Comparison of ENCODE assay signal across 1 cellular context in genomic region chr22:20418211-20418788, GRCh38.
TF ChIP-seq lines count a peak whose summit lies in the region.

No MANE protein-coding gene starts in this region.

TF ChIP-seq in GM12878, 131 proteins besides CTCF, POLR2A, EP300 and RAD21 (continued from another document and continues in another):
- TF ChIP-seq ZNF687 (IDR thresholded peaks at IDR 0.05) (no peak), SKIL (IDR thresholded peaks at IDR 0.05; ENCODE audit: low read depth, poor library complexity, severe bottlenecking) (no peak), BMI1 (IDR thresholded peaks at IDR 0.05; ENCODE audit: borderline replicate concordance) (no peak), E2F4 (IDR thresholded peaks at IDR 0.05; ENCODE audit: low read depth, low read length) (no peak), STAT1 (conservative IDR thresholded peaks at IDR 0.05) (no peak), MLLT1 (IDR thresholded peaks at IDR 0.05) (no peak), SP1 (IDR thresholded peaks at IDR 0.05; ENCODE audit: low read depth, low read length) (no peak), MEF2A (IDR thresholded peaks at IDR 0.05; ENCODE audit: insufficient read depth, low read depth, low read length) (0 out of 2 replicates have a peak, but pooled peaks have one; percentile 24), PAX5 (IDR thresholded peaks at IDR 0.05; ENCODE audit: borderline replicate concordance, low read depth, low read length) (no peak), CHD1 (IDR thresholded peaks at IDR 0.05; ENCODE audit: low read depth, low read length) (no peak), ZNF274 (IDR thresholded peaks at IDR 0.05; ENCODE audit: insufficient read depth, insufficient read length) (no peak), ZBED1 (IDR thresholded peaks at IDR 0.05; ENCODE audit: borderline replicate concordance) (no peak), RB1 (IDR thresholded peaks at IDR 0.05; ENCODE audit: borderline replicate concordance) (no peak), RELA (IDR thresholded peaks at IDR 0.05; ENCODE audit: borderline replicate concordance, partially characterized antibody) (no peak), CREB1 (IDR thresholded peaks at IDR 0.05; ENCODE audit: low read depth) (no peak), ATF3 (IDR thresholded peaks at IDR 0.05; ENCODE audit: borderline replicate concordance, extremely low read depth, low read depth, low read length) (no peak), BHLHE40 (IDR thresholded peaks at IDR 0.05; ENCODE audit: borderline replicate concordance in 1 of 2, low read depth in 2 of 2, low read length in 1 of 2) (peak; percentile 37 to 84; a peak in 3 of 4 replicates), RUNX3 (IDR thresholded peaks at IDR 0.05; ENCODE audit: low read length) (no peak), MYB (IDR thresholded peaks at IDR 0.05; ENCODE audit: borderline replicate concordance, low read depth, low read length) (no peak), CEBPZ (IDR thresholded peaks at IDR 0.05; ENCODE audit: low read depth, low read length) (no peak), YY1 (IDR thresholded peaks at IDR 0.05; ENCODE audit: low read depth, low read length) (peak; percentile 89), SREBF2 (IDR thresholded peaks at IDR 0.05; ENCODE audit: low read length) (no peak), TCF12 (IDR thresholded peaks at IDR 0.05; ENCODE audit: low read depth, low read length) (0 out of 2 replicates have a peak, but pooled peaks have one; percentile 27), IKZF1 (conservative IDR thresholded peaks at IDR 0.05) (0 out of 2 replicates have a peak, but pooled peaks have one; percentile 21), NFIC (IDR thresholded peaks at IDR 0.05; ENCODE audit: low read depth, low read length) (no peak), FOXK2 (IDR thresholded peaks at IDR 0.05) (no peak), ESRRA (IDR thresholded peaks at IDR 0.05; ENCODE audit: low read length) (no peak), SMC3 (IDR thresholded peaks at IDR 0.05; ENCODE audit: borderline replicate concordance, low read length) (peak; percentile 88), ZSCAN29 (IDR thresholded peaks at IDR 0.05) (no peak), LARP7 (IDR thresholded peaks at IDR 0.05) (no peak), TAF1 (IDR thresholded peaks at IDR 0.05; ENCODE audit: borderline replicate concordance, low read depth, low read length) (no peak), RAD51 (IDR thresholded peaks at IDR 0.05) (no peak), USF1 (IDR thresholded peaks at IDR 0.05; ENCODE audit: borderline replicate concordance, extremely low read length, insufficient read depth, low read depth, low read length) (no peak), MYC (IDR thresholded peaks at IDR 0.05; ENCODE audit: insufficient read depth, insufficient read length, insufficient replicate concordance, low read length, severe bottlenecking) (no peak), E4F1 (IDR thresholded peaks at IDR 0.05; ENCODE audit: borderline replicate concordance, partially characterized antibody) (no peak), HDAC6 (IDR thresholded peaks at IDR 0.05; ENCODE audit: unreplicated experiment) (no peak), IKZF2 (IDR thresholded peaks at IDR 0.05) (no peak), RCOR1 (conservative IDR thresholded peaks at IDR 0.05; ENCODE audit: low read depth, low read length) (no peak), SREBF1 (IDR thresholded peaks at IDR 0.05; ENCODE audit: low read length) (no peak), ZNF622 (IDR thresholded peaks at IDR 0.05) (no peak), PRDM15 (CRISPR knock-in tag; IDR thresholded peaks at IDR 0.05) (no peak), TCF3 (IDR thresholded peaks at IDR 0.05; ENCODE audit: borderline replicate concordance, insufficient read depth, low read depth, low read length) (no peak)
